ENCODE assay signal across 8 cellular contexts in the genomic region with DNA sequence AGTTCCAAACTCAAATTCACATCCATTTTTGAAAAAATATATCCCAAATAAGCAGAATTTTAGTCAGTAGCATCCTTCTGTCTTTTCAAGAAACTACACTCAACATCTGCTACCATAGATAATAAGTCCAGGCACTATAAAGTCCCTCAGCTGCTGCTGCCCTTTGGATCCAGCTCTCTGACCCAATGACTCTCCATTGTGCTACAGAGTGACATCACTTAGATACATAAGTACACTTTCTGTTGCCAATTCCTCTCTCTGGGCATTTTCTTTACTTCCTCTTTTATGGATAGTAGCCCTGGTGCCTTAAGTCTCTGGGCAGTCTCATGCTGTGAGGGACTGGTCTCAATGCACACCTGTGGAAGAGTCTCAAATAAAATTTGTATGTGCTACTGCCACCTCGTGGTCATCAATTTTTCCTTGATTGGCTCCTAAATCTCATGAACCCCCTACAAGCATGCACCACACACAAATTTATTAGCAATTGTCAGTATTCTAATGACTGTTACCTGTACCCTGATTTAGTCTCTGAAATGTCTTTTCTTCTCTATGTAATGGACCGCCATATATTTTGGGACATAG.
DNase-seq lines count a peak whose midpoint lies in the region; ATAC-seq and TF ChIP-seq lines count a peak whose summit lies in the region.

No MANE protein-coding gene starts in this region.

- WGBS in spleen, 5 donors: 38 to 51% (median 41%) methylated on average over 2 of the region's 2 CpGs

- peak; percentile 81 for ATAC-seq in GM21786 (IDR thresholded peaks at IDR 0.05; ENCODE audit: unreplicated experiment)

- H3K27me3 ChIP-seq in brain microvascular endothelial cell (replicated peaks): no peaks in the 10 kb centered on the region
- no peaks in the 10 kb centered on the region for H3K27me3 ChIP-seq in neural progenitor cell
- H3K27me3 ChIP-seq in spleen (replicated peaks in 1 of 7): no peaks in the 10 kb centered on the region

- H3K27ac Mint-ChIP-seq in neural progenitor cell: no peak overlapping the region

- H2AFZ ChIP-seq in neural progenitor cell (replicated peaks): no peak overlapping the region

- peak; percentile 54 for TF ChIP-seq CTCF in brain microvascular endothelial cell (IDR thresholded peaks at IDR 0.05; ENCODE audit: low read depth, low read length, missing control alignments)
- TF ChIP-seq CTCF in neural progenitor cell (IDR thresholded peaks at IDR 0.05): peak; percentile 64
- TF ChIP-seq CTCF in spleen (IDR thresholded peaks at IDR 0.05 in 8 of 11, conservative IDR thresholded peaks at IDR 0.05 in 3 of 11): peak in 1 of 11 experiments; percentile 15

- no peaks in the 10 kb centered on the region for H3K79me2 ChIP-seq in neural progenitor cell (ENCODE audit: low read depth)

- no peak overlapping the region for H3K4me3 Mint-ChIP-seq in neural progenitor cell

- H3K36me3 Mint-ChIP-seq in neural progenitor cell: no peaks in the 10 kb centered on the region

- H3K9me3 Mint-ChIP-seq in neural progenitor cell: peaks cover 8% of the 10 kb centered on the region

- peak; percentile 14 for DNase-seq in NCI-H510A treated with DMSO at 0.1 percent for 48 hours (lab: John Stamatoyannopoulos, UW)
- no peak for DNase-seq in NCI-H510A (lab: John Stamatoyannopoulos, UW)
- peak; percentile 13 for DNase-seq in LoVo (ENCODE audit: low spot score)
- DNase-seq in brain microvascular endothelial cell: peak; percentile 5
- DNase-seq in neural progenitor cell (ENCODE audit: low spot score): peak; percentile 75
- DNase-seq in spleen: no peak
- no peak for DNase-seq in 8988T

- no peaks in the 10 kb centered on the region for H3K4me1 Mint-ChIP-seq in neural progenitor cell

- no peak for TF ChIP-seq POLR2A in spleen (IDR thresholded peaks at IDR 0.05)

- no peaks in the 10 kb centered on the region for H3K9me3 ChIP-seq in neural progenitor cell (ENCODE audit: low read depth)
- H3K9me3 ChIP-seq in spleen: peaks cover 0 to 15% (median 10%) of the 10 kb centered on the region in 8 donors

- H3K27ac ChIP-seq in brain microvascular endothelial cell (no peak overlapping the region), neural progenitor cell (no peak overlapping the region), spleen (no peak overlapping the region)

- no peaks in the 10 kb centered on the region for H3K4me1 ChIP-seq in neural progenitor cell
- no peaks in the 10 kb centered on the region for H3K4me1 ChIP-seq in spleen

- H3F3A ChIP-seq in neural progenitor cell (ENCODE audit: low read depth): no peaks in the 10 kb centered on the region

- H3K36me3 ChIP-seq in brain microvascular endothelial cell (replicated peaks) (no peaks in the 10 kb centered on the region), neural progenitor cell (no peaks in the 10 kb centered on the region), spleen (no peaks in the 10 kb centered on the region)

- H3K4me3 ChIP-seq in brain microvascular endothelial cell (ENCODE audit: low read depth, low read length): no peak overlapping the region
- H3K4me3 ChIP-seq in neural progenitor cell: no peak overlapping the region
- no peak overlapping the region for H3K4me3 ChIP-seq in spleen

- H3K9ac ChIP-seq in neural progenitor cell: no peak overlapping the region

- in situ Hi-C loops in brain microvascular endothelial cell (cut with HindIII; ENCODE audit: low pct_ligation_motif_present, low sequenced_read_pairs): no loop called here

- H3K4me2 ChIP-seq in neural progenitor cell: no peak overlapping the region

- no peaks in the 10 kb centered on the region for H4K20me1 ChIP-seq in neural progenitor cell (ENCODE audit: low read depth)

- intact Hi-C loops in spleen (cut with DNase I; ENCODE audit: low total_unique reads): no loop called here

- no peaks in the 10 kb centered on the region for H3K27me3 Mint-ChIP-seq in neural progenitor cell (ENCODE audit: insufficient read depth, low read depth)

Comparison
In these comparisons a context has a peak if more than half of its experiments do, and no peak if none do; other contexts are left out.
1. DNase-seq: peak in NCI-H510A treated with DMSO at 0.1 percent for 48 hours (single experiment), LoVo (single experiment), brain microvascular endothelial cell (single experiment) and neural progenitor cell (single experiment); none in NCI-H510A (single experiment), spleen (single experiment) and 8988T (single experiment).